ENCODE assay signal across 25 cellular contexts in the genomic region with DNA sequence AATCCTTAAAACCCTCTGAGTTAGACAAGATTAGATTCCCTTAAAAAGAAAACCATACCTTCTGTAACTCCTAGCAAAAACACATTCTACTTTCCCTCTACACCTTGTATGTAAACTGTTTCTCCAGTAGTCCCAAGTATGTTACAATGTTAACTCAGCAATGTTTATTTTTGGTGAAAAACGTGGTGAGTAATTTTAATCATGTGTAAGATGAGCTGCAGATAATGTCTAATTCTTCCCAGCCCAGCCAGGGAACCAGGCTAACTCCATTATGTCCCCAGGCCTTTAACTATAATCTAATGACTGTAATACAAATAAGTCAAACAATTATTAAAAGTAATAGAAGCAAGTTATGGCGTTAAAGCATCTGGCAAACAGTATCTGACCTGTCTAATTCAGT.
"Had no signal": no experiment of that assay in that cellular context is flagged by ENCODE, and none has a peak within 500 bp of the region (broad histone marks: within the 10 kb centered on the region; RNA-seq: fewer than 3 reads in every experiment).

No MANE protein-coding gene starts in this region.

- DNase-seq: effector CD8-positive, alpha-beta T cell; endodermal cell; foreskin keratinocyte; heart left ventricle; left cardiac atrium; left lung; mucosa of descending colon; naive B cell; pancreas; stimulated activated CD4-positive, alpha-beta T cell treated with anti-CD3 and anti-CD28 coated beads, Interleukin-2, amount 100 ng/mL, for 24 hours; stimulated activated CD4-positive, alpha-beta T cell treated with anti-CD3 and anti-CD28 coated beads, Interleukin-4, amount 100 ng/mL, for 24 hours; stimulated activated naive CD4-positive, alpha-beta T cell treated with Interleukin-2 at 50 U/mL for 16 hours; stomach; tibial artery; upper lobe of left lung had no signal

- H3K9me3 ChIP-seq: mucosa of descending colon, neutrophil, pancreas, right atrium auricular region, testis, tibial artery had no signal

- H3K27me3 ChIP-seq: esophagus muscularis mucosa, foreskin keratinocyte, gastroesophageal sphincter, heart left ventricle, hepatocyte, left lung, neutrophil, pancreas, right atrium auricular region, stomach, testis, tibial artery, upper lobe of left lung had no signal

- ATAC-seq: foreskin keratinocyte; gastroesophageal sphincter; left cardiac atrium; left lung; mucosa of descending colon; natural killer cell treated with Interleukin-12 subunit alpha and Interleukin-12 subunit beta and Interleukin-15 and Interleukin-18, amount 100 ng/mL, for 72 hours; pancreas; sciatic nerve; stimulated activated effector memory CD8-positive, alpha-beta T cell treated with anti-CD3 and anti-CD28 coated beads, Interleukin-12 subunit alpha, Interleukin-12 subunit beta, amount 100 ng/mL, for 72 hours had no signal

- H3K36me3 ChIP-seq: esophagus muscularis mucosa, gastroesophageal sphincter, heart left ventricle, left lung, neutrophil, pancreas, right atrium auricular region, stomach, tibial artery, upper lobe of left lung had no signal

- H3K27ac ChIP-seq: epithelial cell of prostate, esophagus muscularis mucosa, foreskin keratinocyte, gastroesophageal sphincter, heart left ventricle, hepatocyte, left lung, neutrophil, pancreas, right atrium auricular region, stomach, testis, tibial artery, upper lobe of left lung had no signal

- H3K4me3 ChIP-seq: esophagus muscularis mucosa, gastroesophageal sphincter, heart left ventricle, hepatocyte, left lung, mucosa of descending colon, pancreas, right atrium auricular region, stomach, testis, tibial artery, upper lobe of left lung had no signal

- H3K4me1 ChIP-seq: esophagus muscularis mucosa, foreskin keratinocyte, gastroesophageal sphincter, heart left ventricle, left lung, pancreas, right atrium auricular region, stomach, testis, tibial artery, upper lobe of left lung had no signal
